Comparison of ENCODE assay signal across 14 cellular contexts in genomic region chr9:107833295-107833694, GRCh38.
A peak's percentile ranks its signal among the peaks of the same experiment; 100 is the strongest.
DNase-seq lines count a peak whose midpoint lies in the region; ATAC-seq and TF ChIP-seq lines count a peak whose summit lies in the region.
"Had no signal": no experiment of that assay in that cellular context is flagged by ENCODE, and none has a peak within 500 bp of the region (broad histone marks: within the 10 kb centered on the region; RNA-seq: fewer than 3 reads in every experiment).

No MANE protein-coding gene starts in this region.

- H3K27ac Mint-ChIP-seq in activated naive CD4-positive, alpha-beta T cell treated with anti-CD3 and anti-CD28 coated beads, Interleukin-2, amount 50 U/mL, for 72 hours: no peak overlapping the region

- peaks cover 9 to 25% of the 10 kb centered on the region in 2 donors for H3K9me3 Mint-ChIP-seq in activated naive CD4-positive, alpha-beta T cell treated with anti-CD3 and anti-CD28 coated beads, Interleukin-2, amount 50 U/mL, for 72 hours

- H3K4me3 ChIP-seq in choroid plexus epithelial cell (ENCODE audit: low read depth, low read length) (no peak overlapping the region), fibroblast of villous mesenchyme (ENCODE audit: low read depth, low read length) (no peak overlapping the region)
- H3K4me3 ChIP-seq: SJSA1 had no signal

- peak; percentile 18 for DNase-seq in AG08395 (ENCODE audit: low spot score)
- DNase-seq in choroid plexus epithelial cell (ENCODE audit: low read depth): peak; percentile 21
- peak; percentile 9 for DNase-seq in fibroblast of villous mesenchyme (ENCODE audit: low read depth)
- DNase-seq in sciatic nerve (ENCODE audit: low spot score): no peak
- no peak for DNase-seq in activated gamma-delta T cell (lab: John Stamatoyannopoulos, UW)
- DNase-seq in activated naive CD4-positive, alpha-beta T cell treated with anti-CD3 and anti-CD28 coated beads, Interleukin-2, amount 50 U/mL, for 72 hours (ENCODE audit: low spot score in 2 of 2): no peak
- DNase-seq in cerebellum (ENCODE audit: low spot score): no peak
- DNase-seq: COR-L47, HCEC 1CT, NCI-H1436 treated with DMSO at 0.1 percent for 48 hours, NCI-H2029 treated with DMSO at 0.1 percent for 48 hours, NCI-H748 treated with DMSO at 0.1 percent for 48 hours had no signal

- TF ChIP-seq CTCF in choroid plexus epithelial cell (conservative IDR thresholded peaks at IDR 0.05; ENCODE audit: low read depth, low read length) (no peak), fibroblast of villous mesenchyme (IDR thresholded peaks at IDR 0.05; ENCODE audit: insufficient read depth, low read depth, low read length) (no peak)

- intact Hi-C loops in sciatic nerve (cut with DNase I): no loop called here

- peaks cover 0 to 4% of the 10 kb centered on the region in 2 donors for H3K36me3 Mint-ChIP-seq in activated naive CD4-positive, alpha-beta T cell treated with anti-CD3 and anti-CD28 coated beads, Interleukin-2, amount 50 U/mL, for 72 hours

- ATAC-seq in sciatic nerve: peak; percentile 93
- ATAC-seq in activated naive CD4-positive, alpha-beta T cell treated with anti-CD3 and anti-CD28 coated beads, Interleukin-2, amount 50 U/mL, for 72 hours: no peak
- ATAC-seq in GM21360 (IDR thresholded peaks at IDR 0.05; ENCODE audit: unreplicated experiment): no peak

Comparison
In these comparisons a context has a peak if more than half of its experiments do, and no peak if none do; other contexts are left out.
1. DNase-seq: peak in AG08395 (single experiment), choroid plexus epithelial cell (single experiment) and fibroblast of villous mesenchyme (single experiment); none in sciatic nerve (single experiment), activated gamma-delta T cell (single experiment), activated naive CD4-positive, alpha-beta T cell treated with anti-CD3 and anti-CD28 coated beads, Interleukin-2, amount 50 U/mL, for 72 hours (0 of 2) and cerebellum (single experiment).